20 cellular contexts compared by ENCODE assay signal in genomic region chr9:16680965-16681658, GRCh38.
DNase-seq lines count a peak whose midpoint lies in the region; ATAC-seq and TF ChIP-seq lines count a peak whose summit lies in the region.
"Had no signal": no experiment of that assay in that cellular context is flagged by ENCODE, and none has a peak within 500 bp of the region (broad histone marks: within the 10 kb centered on the region; RNA-seq: fewer than 3 reads in every experiment).

No MANE protein-coding gene starts in this region.

- H3K4me3 ChIP-seq in left ventricle myocardium inferior (no peak overlapping the region), adipocyte (ENCODE audit: low read length) (peak overlapping the region; percentile 66), foreskin fibroblast (ENCODE audit: low read depth in 1 of 2, low read length in 2 of 2) (peak overlapping the region in 1 of 2 donors; percentile 0), uterus (no peak overlapping the region)
- H3K4me3 ChIP-seq: esophagus squamous epithelium, spleen, upper lobe of right lung had no signal

- H3K4me1 ChIP-seq in left ventricle myocardium inferior (no peaks in the 10 kb centered on the region), adipocyte (ENCODE audit: control insufficient read depth, insufficient read depth, low read length) (peaks cover 30% of the 10 kb centered on the region), uterus (no peaks in the 10 kb centered on the region)
- H3K4me1 ChIP-seq: spleen, upper lobe of right lung had no signal

- no peak for ATAC-seq in left cardiac atrium
- ATAC-seq: CD8-positive, alpha-beta T cell; stimulated activated memory B cell treated with anti-CD40 and anti-IgM and Interleukin-4, amounts not matched to agents 10 μg/mL and 1 μg/mL and 100 μg/mL, for 72 hours; upper lobe of right lung had no signal

- H3K9me3 ChIP-seq in left ventricle myocardium inferior (replicated peaks) (no peaks in the 10 kb centered on the region), adipocyte (ENCODE audit: control insufficient read depth, low read length) (no peaks in the 10 kb centered on the region), uterus (no peaks in the 10 kb centered on the region)
- H3K9me3 ChIP-seq: esophagus squamous epithelium, spleen, upper lobe of right lung had no signal

- TF ChIP-seq POLR2A in uterus (IDR thresholded peaks at IDR 0.05): no peak

- H3K27ac ChIP-seq in left ventricle myocardium inferior (replicated peaks): peak overlapping the region; percentile 10
- H3K27ac ChIP-seq in uterus: peak overlapping the region; percentile 3 to 16
- H3K27ac ChIP-seq: brain microvascular endothelial cell, esophagus squamous epithelium, spleen, upper lobe of right lung had no signal

- TF ChIP-seq CTCF in left ventricle myocardium inferior (IDR thresholded peaks at IDR 0.05; ENCODE audit: borderline replicate concordance) (no peak), foreskin fibroblast (IDR thresholded peaks at IDR 0.05; ENCODE audit: low read depth, low read length) (no peak), uterus (IDR thresholded peaks at IDR 0.05) (no peak)

- no peak for DNase-seq in left ventricle myocardium inferior
- no peak for DNase-seq in left cardiac atrium
- peak; percentile 78 for DNase-seq in adipocyte (ENCODE audit: low read depth)
- peak; percentile 73 to 82 for DNase-seq in foreskin fibroblast
- DNase-seq in uterus: no peak
- DNase-seq in NCI-H187 (lab: John Stamatoyannopoulos, UW): no peak
- DNase-seq in NCI-H1436 treated with DMSO at 0.1 percent for 48 hours (lab: John Stamatoyannopoulos, UW): no peak
- no peak for DNase-seq in stimulated activated CD4-positive, alpha-beta T cell treated with anti-CD3 and anti-CD28 coated beads, Interleukin-2, amount 100 ng/mL, for 48 hours
- DNase-seq: 8988T; activated CD4-positive, alpha-beta T cell treated with anti-CD3 and anti-CD28 coated beads for 48 hours; activated CD8-positive, alpha-beta memory T cell treated with anti-CD3 and anti-CD28 coated beads, Interleukin-2, amount 50 U/mL, for 48 hours; brain microvascular endothelial cell; CD8-positive, alpha-beta T cell; esophagus squamous epithelium; NCI-H1930; NCI-H510A treated with DMSO at 0.1 percent for 48 hours; posterior cingulate gyrus; spleen; upper lobe of right lung had no signal

- no peaks in the 10 kb centered on the region for H3K36me3 ChIP-seq in left ventricle myocardium inferior
- peaks cover 4% of the 10 kb centered on the region for H3K36me3 ChIP-seq in adipocyte (ENCODE audit: control insufficient read depth, insufficient read depth, low read length, severe bottlenecking)
- no peaks in the 10 kb centered on the region for H3K36me3 ChIP-seq in uterus
- H3K36me3 ChIP-seq: brain microvascular endothelial cell, esophagus squamous epithelium, spleen, upper lobe of right lung had no signal

- H3K9ac ChIP-seq in adipocyte (ENCODE audit: low read length): peak overlapping the region; percentile 44

- H3K27me3 ChIP-seq in left ventricle myocardium inferior (ENCODE audit: low read depth) (peaks cover 14% of the 10 kb centered on the region), adipocyte (replicated peaks; ENCODE audit: control insufficient read depth, insufficient read depth, low read length) (no peaks in the 10 kb centered on the region), uterus (no peaks in the 10 kb centered on the region)
- H3K27me3 ChIP-seq: brain microvascular endothelial cell, esophagus squamous epithelium, spleen, upper lobe of right lung had no signal

- intact Hi-C loops in left ventricle myocardium inferior (cut with micrococcal nuclease) (no loop called here), left cardiac atrium (cut with DNase I) (no loop called here), uterus (cut with DNase I; ENCODE audit: low total_unique reads) (no loop called here)

Comparison
In these comparisons a context has a peak if more than half of its experiments do, and no peak if none do; other contexts are left out.
1. DNase-seq: peak in adipocyte (single experiment) and foreskin fibroblast (2 of 2); none in left ventricle myocardium inferior (single experiment), left cardiac atrium (single experiment), uterus (0 of 2), NCI-H187 (0 of 2), NCI-H1436 treated with DMSO at 0.1 percent for 48 hours (single experiment) and stimulated activated CD4-positive, alpha-beta T cell treated with anti-CD3 and anti-CD28 coated beads, Interleukin-2, amount 100 ng/mL, for 48 hours (0 of 2).